Comparison of ENCODE assay signal across 22 cellular contexts in genomic region chr9:72814083-72814482, GRCh38.
"Had no signal": no experiment of that assay in that cellular context is flagged by ENCODE, and none has a peak within 500 bp of the region (broad histone marks: within the 10 kb centered on the region; RNA-seq: fewer than 3 reads in every experiment).

No MANE protein-coding gene starts in this region.

- H3K36me3 ChIP-seq: MG63, SJCRH30 had no signal

- DNase-seq: IMR-90, Karpas-422, KG1, MG63, NCI-H1092, NCI-H1105 treated with DMSO at 0.1 percent for 48 hours, NCI-H1417 treated with DMSO at 0.1 percent for 48 hours, NCI-H146, NCI-H1694 treated with DMSO at 0.1 percent for 48 hours, NCI-H1930, NCI-H2081, NCI-H2107, NCI-H2227 treated with DMSO at 0.1 percent for 48 hours, NCI-H524, NCI-H526 treated with DMSO at 0.1 percent for 48 hours, NCI-H748 treated with DMSO at 0.1 percent for 48 hours, RPMI8226, SHP77 treated with DMSO at 0.1 percent for 48 hours, SJCRH30 had no signal

- H3K27ac ChIP-seq: SJCRH30 had no signal

- H3K4me3 ChIP-seq: MG63, SJCRH30 had no signal

- H3K27me3 ChIP-seq: MG63, SJCRH30 had no signal

- FAIRE-seq: HepG2, RCC 7860 had no signal

- ATAC-seq: HepG2, SK-N-SH treated with all-trans-retinoic acid at 6 μM for 48 hours had no signal

- H3K4me1 ChIP-seq: SJCRH30 had no signal

- H3K9me3 ChIP-seq: MG63, SJCRH30 had no signal
